Comparison of ENCODE assay signal across 12 cellular contexts in the genomic region with DNA sequence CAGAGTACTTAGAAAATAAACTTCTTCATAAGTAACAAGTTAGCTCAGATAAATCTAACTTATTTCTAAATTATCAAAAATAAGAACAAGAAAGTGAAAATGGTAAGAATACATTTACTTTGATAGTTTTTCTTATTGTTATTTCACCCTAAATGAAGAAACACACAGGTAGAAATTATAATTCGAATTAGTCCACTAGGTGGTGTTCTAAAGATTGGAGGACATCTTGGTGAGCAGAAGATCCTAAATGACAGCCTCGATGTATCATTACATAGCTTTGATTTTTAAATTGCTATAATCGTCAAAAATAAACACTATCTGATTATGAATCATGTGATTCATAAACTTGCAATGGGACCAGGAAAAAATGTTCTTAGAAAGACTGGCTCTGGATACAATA.
DNase-seq lines count a peak whose midpoint lies in the region; ATAC-seq and TF ChIP-seq lines count a peak whose summit lies in the region.
"Had no signal": no experiment of that assay in that cellular context is flagged by ENCODE, and none has a peak within 500 bp of the region (broad histone marks: within the 10 kb centered on the region; RNA-seq: fewer than 3 reads in every experiment).

No MANE protein-coding gene starts in this region.

- TF ChIP-seq CTCF in cardiac fibroblast (IDR thresholded peaks at IDR 0.05; ENCODE audit: low read depth, low read length) (peak; percentile 25), retinal pigment epithelial cell (conservative IDR thresholded peaks at IDR 0.05; ENCODE audit: low read depth, low read length) (peak; percentile 30)

- CTCF ChIA-PET in T-cell (lab: Charles Lee), result interaction anchor here in 1 of 2 donors (1.1 kb wide), 1 partner anchor 38 kb away, joined by 3 read pairs; no protein-coding TSS in a partner anchor

- H3K4me3 ChIP-seq in cardiac fibroblast (replicated peaks in 1 of 2; ENCODE audit: low read depth in 2 of 2, low read length in 2 of 2) (no peak overlapping the region), retinal pigment epithelial cell (ENCODE audit: low read length) (no peak overlapping the region)

- peak; percentile 50 for ATAC-seq in HG03520 (IDR thresholded peaks at IDR 0.05; ENCODE audit: unreplicated experiment)
- ATAC-seq in T-cell (replicated peaks in 1 of 4), result no peak
- no peak for ATAC-seq in HG03139 (IDR thresholded peaks at IDR 0.05; ENCODE audit: unreplicated experiment)
- ATAC-seq: stimulated activated effector memory CD8-positive, alpha-beta T cell treated with anti-CD3 and anti-CD28 coated beads, Interleukin-12 subunit alpha, Interleukin-12 subunit beta, amount 100 ng/mL, for 72 hours had no signal

- H3K27me3 Mint-ChIP-seq in T-cell, result no peaks in the 10 kb centered on the region
- H3K27me3 Mint-ChIP-seq: IgD-negative memory B cell had no signal

- H3K4me3 Mint-ChIP-seq in T-cell, result no peak overlapping the region
- H3K4me3 Mint-ChIP-seq: IgD-negative memory B cell; mesothelial cell of epicardium; stimulated activated effector memory CD8-positive, alpha-beta T cell treated with anti-CD3 and anti-CD28 coated beads, Interleukin-12 subunit alpha, Interleukin-12 subunit beta, amount 100 ng/mL, for 72 hours had no signal

- H3K4me1 Mint-ChIP-seq in T-cell, result no peaks in the 10 kb centered on the region
- H3K4me1 Mint-ChIP-seq: IgD-negative memory B cell; mesothelial cell of epicardium; stimulated activated effector memory CD8-positive, alpha-beta T cell treated with anti-CD3 and anti-CD28 coated beads, Interleukin-12 subunit alpha, Interleukin-12 subunit beta, amount 100 ng/mL, for 72 hours had no signal

- POLR2A ChIA-PET in T-cell (lab: Charles Lee), result no interaction called here

- DNase-seq in NCI-H82 (lab: John Stamatoyannopoulos, UW) (peak; percentile 38), NCI-H82 treated with DMSO at 0.1 percent for 48 hours (lab: John Stamatoyannopoulos, UW; ENCODE audit: unreplicated experiment) (no peak), cardiac fibroblast (ENCODE audit: low read depth in 2 of 2) (peak; percentile 22 to 35), retinal pigment epithelial cell (ENCODE audit: low read depth) (no peak), T-cell (no peak), NCI-H510A treated with DMSO at 0.1 percent for 48 hours (lab: John Stamatoyannopoulos, UW) (no peak)
- DNase-seq: Calu3 had no signal

- no peaks in the 10 kb centered on the region for H3K36me3 Mint-ChIP-seq in T-cell
- H3K36me3 Mint-ChIP-seq: IgD-negative memory B cell; mesothelial cell of epicardium; stimulated activated effector memory CD8-positive, alpha-beta T cell treated with anti-CD3 and anti-CD28 coated beads, Interleukin-12 subunit alpha, Interleukin-12 subunit beta, amount 100 ng/mL, for 72 hours had no signal

- H3K27ac Mint-ChIP-seq in T-cell, result no peak overlapping the region
- H3K27ac Mint-ChIP-seq: IgD-negative memory B cell; mesothelial cell of epicardium; stimulated activated effector memory CD8-positive, alpha-beta T cell treated with anti-CD3 and anti-CD28 coated beads, Interleukin-12 subunit alpha, Interleukin-12 subunit beta, amount 100 ng/mL, for 72 hours had no signal

- no peaks in the 10 kb centered on the region for H3K9me3 Mint-ChIP-seq in T-cell
- H3K9me3 Mint-ChIP-seq: mesothelial cell of epicardium had no signal

Comparison
In these comparisons a context has a peak if more than half of its experiments do, and no peak if none do; other contexts are left out.
1. DNase-seq: peak in NCI-H82 (single experiment) and cardiac fibroblast (2 of 2); none in NCI-H82 treated with DMSO at 0.1 percent for 48 hours (single experiment), retinal pigment epithelial cell (single experiment), T-cell (0 of 34) and NCI-H510A treated with DMSO at 0.1 percent for 48 hours (single experiment).